ENCODE assay signal across 2 cellular contexts in genomic region chr11:117961896-117962295, GRCh38.
TF ChIP-seq lines count a peak whose summit lies in the region.

No MANE protein-coding gene starts in this region.

TF ChIP-seq in GM23338, 12 proteins besides CTCF, POLR2A, EP300 and RAD21:
- no peak for TF ChIP-seq ZNF114 (CRISPR knock-in tag; IDR thresholded peaks at IDR 0.05)
- no peak for TF ChIP-seq ETS1 (IDR thresholded peaks at IDR 0.05)
- TF ChIP-seq EZH2phosphoT487 (IDR thresholded peaks at IDR 0.05; ENCODE audit: unreplicated experiment): no peak
- TF ChIP-seq CREB1 (CRISPR knock-in tag; IDR thresholded peaks at IDR 0.05; ENCODE audit: low read depth): no peak
- TF ChIP-seq STAT1 (IDR thresholded peaks at IDR 0.05; ENCODE audit: unreplicated experiment): no peak

TF ChIP-seq in H1, 55 proteins besides CTCF, POLR2A, EP300 and RAD21:
- no peak for TF ChIP-seq PHF8 (conservative IDR thresholded peaks at IDR 0.05; ENCODE audit: low read depth, low read length)
- TF ChIP-seq, protein P1, sequence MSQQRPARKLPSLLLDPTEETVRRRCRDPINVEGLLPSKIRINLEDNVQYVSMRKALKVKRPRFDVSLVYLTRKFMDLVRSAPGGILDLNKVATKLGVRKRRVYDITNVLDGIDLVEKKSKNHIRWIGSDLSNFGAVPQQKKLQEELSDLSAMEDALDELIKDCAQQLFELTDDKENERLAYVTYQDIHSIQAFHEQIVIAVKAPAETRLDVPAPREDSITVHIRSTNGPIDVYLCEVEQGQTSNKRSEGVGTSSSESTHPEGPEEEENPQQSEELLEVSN (IDR thresholded peaks at IDR 0.05): no peak
- no peak for TF ChIP-seq EZH2 (IDR thresholded peaks at IDR 0.05; ENCODE audit: low read depth, low read length, severe bottlenecking)
- TF ChIP-seq RXRA (IDR thresholded peaks at IDR 0.05; ENCODE audit: insufficient read depth, low read depth, low read length): no peak
- no peak for TF ChIP-seq GABPA (IDR thresholded peaks at IDR 0.05; ENCODE audit: borderline replicate concordance, insufficient read depth, low read length)
- TF ChIP-seq CTBP2 (IDR thresholded peaks at IDR 0.05; ENCODE audit: borderline replicate concordance, insufficient read depth, insufficient read length, low read length): no peak
- TF ChIP-seq SIX5 (IDR thresholded peaks at IDR 0.05; ENCODE audit: low read depth, low read length): no peak
- no peak for TF ChIP-seq MAFK (IDR thresholded peaks at IDR 0.05; ENCODE audit: low read depth, low read length)
- no peak for TF ChIP-seq SP2 (IDR thresholded peaks at IDR 0.05; ENCODE audit: low read length)
- TF ChIP-seq BACH1 (IDR thresholded peaks at IDR 0.05; ENCODE audit: low read length): no peak
- TF ChIP-seq BCL11A (IDR thresholded peaks at IDR 0.05; ENCODE audit: low read depth in 2 of 2, low read length in 2 of 2): no peak
- TF ChIP-seq ATF3 (IDR thresholded peaks at IDR 0.05; ENCODE audit: insufficient read depth, low read depth, low read length): no peak
- no peak for TF ChIP-seq ZNF274 (IDR thresholded peaks at IDR 0.05; ENCODE audit: borderline replicate concordance, extremely low read depth, low read length)
- no peak for TF ChIP-seq RBBP5 (IDR thresholded peaks at IDR 0.05; ENCODE audit: borderline replicate concordance, low read depth, low read length)
- TF ChIP-seq CBX8 (IDR thresholded peaks at IDR 0.05; ENCODE audit: borderline replicate concordance, low read depth, low read length): no peak
- TF ChIP-seq HDAC6 (IDR thresholded peaks at IDR 0.05; ENCODE audit: low read depth, low read length): no peak
- no peak for TF ChIP-seq RNF2 (IDR thresholded peaks at IDR 0.05; ENCODE audit: borderline replicate concordance, low read depth, low read length, missing control alignments, poor library complexity, severe bottlenecking)
- TF ChIP-seq JUND (IDR thresholded peaks at IDR 0.05; ENCODE audit: low read length): no peak
